Comparison of ENCODE assay signal across 8 cellular contexts in genomic region chr3:119035014-119035346, GRCh38. TPM values are rescaled to one million over a fixed set of nuclear protein-coding genes. Genes with fewer than 3 reads are reported as not detected.
DNase-seq lines count a peak whose midpoint lies in the region; ATAC-seq and TF ChIP-seq lines count a peak whose summit lies in the region.

No MANE protein-coding gene starts in this region.

- H3K4me1 Mint-ChIP-seq in Caco-2 (ENCODE audit: low read depth, unreplicated experiment), result no peaks in the 10 kb centered on the region
- H3K4me1 Mint-ChIP-seq in effector memory CD8-positive, alpha-beta T cell (ENCODE audit: low read depth in 2 of 2), result peaks cover 4% of the 10 kb centered on the region in 2 donors
- peaks cover 7% of the 10 kb centered on the region for H3K4me1 Mint-ChIP-seq in osteocyte (ENCODE audit: unreplicated experiment)

- H3K4me3 Mint-ChIP-seq in Caco-2 (ENCODE audit: unreplicated experiment) (peak overlapping the region; percentile 84), osteocyte (ENCODE audit: unreplicated experiment) (peak overlapping the region; percentile 62)
- peak overlapping the region; percentile 69 to 87 for H3K4me3 Mint-ChIP-seq in effector memory CD8-positive, alpha-beta T cell

- H3K9me3 Mint-ChIP-seq in Caco-2 (ENCODE audit: unreplicated experiment), result peaks cover 8% of the 10 kb centered on the region
- no peaks in the 10 kb centered on the region for H3K9me3 Mint-ChIP-seq in effector memory CD8-positive, alpha-beta T cell
- peaks cover 3% of the 10 kb centered on the region for H3K9me3 Mint-ChIP-seq in osteocyte (ENCODE audit: unreplicated experiment)

- H3K79me2 ChIP-seq in MM.1S (ENCODE audit: low read length), result no peaks in the 10 kb centered on the region

- peaks cover 18% of the 10 kb centered on the region for H3F3A ChIP-seq in MM.1S (ENCODE audit: insufficient read depth, low read length)

- H3K9me2 ChIP-seq in MM.1S (replicated peaks; ENCODE audit: insufficient read depth, low read length), result no peaks in the 10 kb centered on the region

- H3K4me1 ChIP-seq in Caco-2, result 0 out of 2 replicates have a peak, but pooled peaks cover 4% of the 10 kb centered on the region
- peaks cover 12% of the 10 kb centered on the region for H3K4me1 ChIP-seq in MM.1S (ENCODE audit: low read length)

- no peak overlapping the region for H3K27ac Mint-ChIP-seq in Caco-2 (ENCODE audit: unreplicated experiment)
- no peak overlapping the region for H3K27ac Mint-ChIP-seq in effector memory CD8-positive, alpha-beta T cell
- no peak overlapping the region for H3K27ac Mint-ChIP-seq in osteocyte (ENCODE audit: unreplicated experiment)

- H3K36me3 Mint-ChIP-seq in Caco-2 (ENCODE audit: insufficient read depth, unreplicated experiment), result no peaks in the 10 kb centered on the region
- peaks cover 4% of the 10 kb centered on the region for H3K36me3 Mint-ChIP-seq in effector memory CD8-positive, alpha-beta T cell (ENCODE audit: insufficient read depth)
- no peaks in the 10 kb centered on the region for H3K36me3 Mint-ChIP-seq in osteocyte (ENCODE audit: unreplicated experiment)

- TF ChIP-seq CTCF in Caco-2 (IDR thresholded peaks at IDR 0.05; ENCODE audit: insufficient read depth in 1 of 2, low read depth in 1 of 2, low read length in 1 of 2, severe bottlenecking in 1 of 2, unreplicated experiment in 1 of 2) (no peak), MM.1S (IDR thresholded peaks at IDR 0.05; ENCODE audit: low read length) (no peak), osteocyte (IDR thresholded peaks at IDR 0.05) (no peak)

- H3K9ac ChIP-seq in MM.1S (ENCODE audit: low read length), result peak overlapping the region; percentile 24; the same call in 1 of the 2 replicates

- H3K27ac ChIP-seq in MM.1S (ENCODE audit: low read length), result no peak overlapping the region; the same call in 1 of the 2 replicates

- POLR2A ChIA-PET in Caco-2 (lab: Charles Lee), result no interaction called here

- H3K4me2 ChIP-seq in MM.1S (ENCODE audit: low read depth, low read length), result peak overlapping the region; percentile 91

- H3K9me3 ChIP-seq in Caco-2, result no peaks in the 10 kb centered on the region
- H3K9me3 ChIP-seq in MM.1S (replicated peaks; ENCODE audit: insufficient read depth, low read length), result no peaks in the 10 kb centered on the region; the same call in 1 of the 2 replicates

- DNase-seq in Caco-2, result no peak
- DNase-seq in MM.1S, result no peak
- no peak for DNase-seq in effector memory CD8-positive, alpha-beta T cell
- no peak for DNase-seq in osteocyte (ENCODE audit: extremely low spot score, unreplicated experiment)
- DNase-seq in globus pallidus (ENCODE audit: low spot score), result no peak
- DNase-seq in activated gamma-delta T cell (lab: John Stamatoyannopoulos, UW), result no peak
- no peak for DNase-seq in NCI-H2107 treated with DMSO at 0.1 percent for 48 hours (lab: John Stamatoyannopoulos, UW; ENCODE audit: unreplicated experiment)

- CTCF ChIA-PET in Caco-2 (lab: Charles Lee), result interaction anchor here (0.8 to 4.5 kb wide), 6 partner anchors 19 to 274 kb away, joined by 3 to 106 read pairs (median 4); no protein-coding TSS in a partner anchor

- BruUV-seq in Caco-2 (replicated peaks; lab: Mats Ljungman, UMichigan), result no TSS peak

- peaks cover 19% of the 10 kb centered on the region for H3K27me3 Mint-ChIP-seq in Caco-2 (ENCODE audit: insufficient read depth, unreplicated experiment)
- H3K27me3 Mint-ChIP-seq in effector memory CD8-positive, alpha-beta T cell, result peaks cover 59 to 65% of the 10 kb centered on the region in 2 donors
- peaks cover 59% of the 10 kb centered on the region for H3K27me3 Mint-ChIP-seq in osteocyte (ENCODE audit: unreplicated experiment)

- no peaks in the 10 kb centered on the region for H4K20me1 ChIP-seq in MM.1S (ENCODE audit: insufficient read depth, low read length)

- no peak for ATAC-seq in effector memory CD8-positive, alpha-beta T cell (replicated peaks)
- ATAC-seq in HG02763 (IDR thresholded peaks at IDR 0.05; ENCODE audit: unreplicated experiment), result no peak

- H3K27me3 ChIP-seq in Caco-2 (replicated peaks; ENCODE audit: control insufficient read depth, insufficient read depth, low read length) (peaks cover 2% of the 10 kb centered on the region; the same call in 1 of the 2 replicates), MM.1S (replicated peaks; ENCODE audit: insufficient read depth, low read length) (no peaks in the 10 kb centered on the region)

- H2AFZ ChIP-seq in MM.1S (ENCODE audit: low read length), result peak overlapping the region; percentile 29

- peak overlapping the region; percentile 49 for H3K4me3 ChIP-seq in Caco-2 (ENCODE audit: low read depth, low read length)
- H3K4me3 ChIP-seq in MM.1S (ENCODE audit: low read length), result peak overlapping the region; percentile 82

- intact Hi-C loops in Caco-2 (cut with micrococcal nuclease; ENCODE audit: unreplicated experiment), result loop anchor here (10.0 kb wide), 1 partner anchor 90 kb away; no protein-coding TSS in a partner anchor

- H3K36me3 ChIP-seq in Caco-2 (ENCODE audit: control insufficient read depth, insufficient read depth, low read length), result no peaks in the 10 kb centered on the region
- H3K36me3 ChIP-seq in MM.1S (replicated peaks; ENCODE audit: insufficient read depth, low read length), result no peaks in the 10 kb centered on the region

RNA-seq across cellular contexts. Expression of gene IGSF11, which starts 0.3 kb away (rescaled TPM):
- 0.37 and 0.41 TPM in 2 replicates for total RNA-seq in Caco-2 (2022)
- total RNA-seq in osteocyte, result not detected in 2 replicates
